ENCODE assay signal across 14 cellular contexts in the genomic region with DNA sequence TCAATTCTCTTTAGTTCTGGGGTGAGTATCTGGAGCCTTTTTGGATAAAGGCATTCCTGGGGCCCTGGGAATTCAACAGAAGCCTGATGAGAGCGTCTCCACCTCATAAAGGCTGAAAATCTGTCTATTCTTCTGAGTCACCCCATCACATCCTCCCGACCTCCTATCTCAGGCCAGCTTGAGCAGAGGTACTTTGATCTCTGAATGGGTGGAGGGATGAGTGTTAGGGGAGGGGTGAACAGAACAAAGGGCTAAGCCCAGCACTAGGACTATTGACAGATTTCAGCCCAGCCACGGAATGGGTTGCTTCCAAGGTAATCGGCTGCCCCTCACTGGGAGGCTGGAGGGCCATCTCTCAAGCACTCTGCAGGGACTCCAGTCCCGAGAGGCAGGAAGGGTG. TPM values are rescaled to one million over a fixed set of nuclear protein-coding genes. Genes with fewer than 3 reads are reported as not detected.
DNase-seq lines count a peak whose midpoint lies in the region; ATAC-seq lines count a peak whose summit lies in the region.
"Had no signal": no experiment of that assay in that cellular context is flagged by ENCODE, and none has a peak within 500 bp of the region (broad histone marks: within the 10 kb centered on the region; RNA-seq: fewer than 3 reads in every experiment).

No MANE protein-coding gene starts in this region.

- no peak for ATAC-seq in HG02970 (IDR thresholded peaks at IDR 0.05; ENCODE audit: low FRiP score, unreplicated experiment)

- WGBS in neuronal stem cell (ENCODE audit: extremely low coverage in 2 of 2, insufficient read length in 2 of 2, insufficient replicate concordance in 1 of 2), 2 donors = no CpG with 5 or more reads among the region's 5 CpGs

- H3K4me3 ChIP-seq in neuronal stem cell (ENCODE audit: low read length in 2 of 2) = no peak overlapping the region

- no peak overlapping the region for H3K14ac ChIP-seq in neuronal stem cell (ENCODE audit: low read length)

- H2BK120ac ChIP-seq in neuronal stem cell (ENCODE audit: low read depth, low read length) = no peak overlapping the region

- DNase-seq in ELF-1 (ENCODE audit: low read depth, low spot score) (peak; percentile 88), LHCN-M2 (ENCODE audit: low read depth) (peak; percentile 85), ecto neural progenitor cell (ENCODE audit: low spot score) (peak; percentile 77), neuronal stem cell (ENCODE audit: low spot score) (peak; percentile 45), HuH-7.5 (ENCODE audit: low spot score) (no peak), medulla oblongata (ENCODE audit: extremely low spot score) (no peak)
- DNase-seq in activated CD4-positive, CD25-positive, alpha-beta regulatory T cell treated with anti-CD3 and anti-CD28 coated beads, Interleukin-2, amount 50 U/mL, for 72 hours = no peak
- DNase-seq: activated CD4-positive, alpha-beta memory T cell treated with anti-CD3 and anti-CD28 coated beads, Interleukin-2, amount 10 ng/mL, durations not matched to agents 7 days and 5 days; CD4-positive, alpha-beta T cell; GOT3; NCI-H2081 treated with DMSO at 0.1 percent for 48 hours had no signal

- no peak overlapping the region for H3K23ac ChIP-seq in neuronal stem cell (ENCODE audit: low read depth, low read length, poor library complexity)

- H2BK5ac ChIP-seq in neuronal stem cell (ENCODE audit: low read length) = no peak overlapping the region

- no peaks in the 10 kb centered on the region for H3K79me1 ChIP-seq in neuronal stem cell (ENCODE audit: low read depth, low read length)

- H3K36me3 ChIP-seq in neuronal stem cell (replicated peaks in 1 of 2; ENCODE audit: control insufficient read depth in 2 of 2, insufficient read depth in 2 of 2, low read length in 2 of 2) = no peaks in the 10 kb centered on the region

- H3K9me3 ChIP-seq in neuronal stem cell (replicated peaks in 1 of 2; ENCODE audit: control insufficient read depth in 2 of 2, insufficient read depth in 1 of 2, low read depth in 1 of 2, low read length in 2 of 2) = no peaks in the 10 kb centered on the region

- H3K4ac ChIP-seq in neuronal stem cell (ENCODE audit: low read length) = no peak overlapping the region

- H2AFZ ChIP-seq in neuronal stem cell (ENCODE audit: low read length) = peak overlapping the region; percentile 19

- peak overlapping the region; percentile 16 for H3K27ac ChIP-seq in neuronal stem cell (replicated peaks; ENCODE audit: low read length)

- H2AK5ac ChIP-seq in neuronal stem cell (ENCODE audit: low read depth, low read length) = no peak overlapping the region

- H3K9ac ChIP-seq in neuronal stem cell (ENCODE audit: low read depth, low read length, poor library complexity) = no peak overlapping the region

- no peak overlapping the region for H3K4me2 ChIP-seq in neuronal stem cell (ENCODE audit: insufficient read depth, low read length, poor library complexity, severe bottlenecking)

- H4K8ac ChIP-seq in neuronal stem cell (ENCODE audit: low read depth, low read length) = no peak overlapping the region

- no peak overlapping the region for H2BK12ac ChIP-seq in neuronal stem cell (ENCODE audit: low read length)

- no peak overlapping the region for H2BK15ac ChIP-seq in neuronal stem cell (ENCODE audit: low read length)

- H3K27me3 ChIP-seq in neuronal stem cell (ENCODE audit: control insufficient read depth in 3 of 3, insufficient read depth in 3 of 3, low read depth in 1 of 3, low read length in 3 of 3) = peaks cover 0 to 9% (median 0%) of the 10 kb centered on the region in 3 experiments

- peaks cover 17 to 34% of the 10 kb centered on the region in 2 donors for H3K4me1 ChIP-seq in neuronal stem cell (ENCODE audit: control insufficient read depth in 2 of 2, insufficient read depth in 1 of 2, low read depth in 1 of 2, low read length in 2 of 2)

- no peak overlapping the region for H4K91ac ChIP-seq in neuronal stem cell (ENCODE audit: low read depth, low read length, poor library complexity)

- no peak overlapping the region for H3K18ac ChIP-seq in neuronal stem cell (ENCODE audit: low read length)

RNA-seq across cellular contexts. Expression of a gene that starts 2.5 kb away (rescaled TPM):
- 2.8 and 13.7 TPM in 2 replicates for total RNA-seq in LHCN-M2 (2014; rRNA removed)
- 49.5 TPM for polyA plus RNA-seq in LHCN-M2 (2012)
- not detected for polyA plus RNA-seq in neuronal stem cell (2013, experiment 1 of 2)
- not detected for polyA plus RNA-seq in neuronal stem cell (2013, experiment 2 of 2)
- total RNA-seq: activated CD4-positive, alpha-beta memory T cell treated with anti-CD3 and anti-CD28 coated beads, Interleukin-2, amount 10 ng/mL, durations not matched to agents 7 days and 5 days; CD4-positive, alpha-beta T cell; T-helper 1 cell treated with Interleukin-12 subunit alpha and Interleukin-12 subunit beta and Interleukin-4 antibody, amounts not matched to agents 30 ng/mL and 1 ng/mL, for 36 hours had no signal
- polyA plus RNA-seq: neural cell had no signal

RNA-seq across cellular contexts. Expression of a gene that starts 8.4 kb away (rescaled TPM):
- 0.17 TPM in 1 of 2 replicates, not detected in the other for total RNA-seq in LHCN-M2 (2014; rRNA removed)
- polyA plus RNA-seq in LHCN-M2 (2012) = 0.44 TPM
- polyA plus RNA-seq in neuronal stem cell (2013, experiment 1 of 2) = 0.24 TPM
- polyA plus RNA-seq in neuronal stem cell (2013, experiment 2 of 2) = 0.21 TPM
- total RNA-seq: activated CD4-positive, alpha-beta memory T cell treated with anti-CD3 and anti-CD28 coated beads, Interleukin-2, amount 10 ng/mL, durations not matched to agents 7 days and 5 days; CD4-positive, alpha-beta T cell; T-helper 1 cell treated with Interleukin-12 subunit alpha and Interleukin-12 subunit beta and Interleukin-4 antibody, amounts not matched to agents 30 ng/mL and 1 ng/mL, for 36 hours had no signal
- polyA plus RNA-seq: neural cell had no signal

RNA-seq across cellular contexts. Expression of a gene that starts 50.6 kb away (rescaled TPM):
- total RNA-seq in LHCN-M2 (2014; rRNA removed) = 9.7 and 19.1 TPM in 2 replicates
- 41.8 TPM for polyA plus RNA-seq in LHCN-M2 (2012)
- 4.7 TPM for polyA plus RNA-seq in neuronal stem cell (2013, experiment 1 of 2)
- polyA plus RNA-seq in neuronal stem cell (2013, experiment 2 of 2) = 4.6 TPM
- total RNA-seq: CD4-positive, alpha-beta T cell; T-helper 1 cell treated with Interleukin-12 subunit alpha and Interleukin-12 subunit beta and Interleukin-4 antibody, amounts not matched to agents 30 ng/mL and 1 ng/mL, for 36 hours had no signal

RNA-seq across cellular contexts. Expression of a gene that starts 51.4 kb away (rescaled TPM):
- total RNA-seq in LHCN-M2 (2014; rRNA removed) = 2.4 and 3.9 TPM in 2 replicates
- polyA plus RNA-seq in LHCN-M2 (2012) = 3.3 TPM
- 0.04 TPM for polyA plus RNA-seq in neuronal stem cell (2013, experiment 1 of 2)
- polyA plus RNA-seq in neuronal stem cell (2013, experiment 2 of 2) = not detected
- polyA plus RNA-seq: neural cell had no signal

Comparison
In these comparisons a context has a peak if more than half of its experiments do, and no peak if none do; other contexts are left out.
1. DNase-seq: peak in ELF-1 (single experiment), LHCN-M2 (single experiment), ecto neural progenitor cell (single experiment) and neuronal stem cell (single experiment); none in HuH-7.5 (single experiment), medulla oblongata (single experiment) and activated CD4-positive, CD25-positive, alpha-beta regulatory T cell treated with anti-CD3 and anti-CD28 coated beads, Interleukin-2, amount 50 U/mL, for 72 hours (single experiment).